In the genomic region with DNA sequence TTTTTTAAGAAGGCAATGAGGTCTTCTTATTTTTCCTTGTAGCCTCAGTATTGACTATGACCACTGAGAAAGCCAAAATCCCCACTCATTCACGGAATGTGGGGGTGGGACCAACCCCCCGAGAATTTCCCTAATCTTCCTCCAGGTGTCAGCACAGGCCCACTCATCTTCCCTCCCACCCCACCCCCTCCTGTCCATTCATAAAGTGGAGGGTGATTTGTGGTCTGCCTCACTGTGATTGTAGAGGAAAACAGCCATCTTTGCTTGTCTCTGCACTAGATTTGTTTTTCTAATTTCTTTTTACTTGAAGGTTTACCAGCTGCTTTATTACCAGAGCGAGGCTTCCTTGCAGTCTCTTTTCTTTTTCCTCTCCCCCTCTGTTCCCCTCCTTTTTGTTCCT, we compare ENCODE assay signal across 9 cellular contexts.
DNase-seq lines count a peak whose midpoint lies in the region; ATAC-seq, FAIRE-seq and TF ChIP-seq lines count a peak whose summit lies in the region.
"Had no signal": no experiment of that assay in that cellular context is flagged by ENCODE, and none has a peak within 500 bp of the region (broad histone marks: within the 10 kb centered on the region; RNA-seq: fewer than 3 reads in every experiment).

No MANE protein-coding gene starts in this region.

- H2AFZ ChIP-seq in OCI-LY1 (ENCODE audit: low read length): no peak overlapping the region
- H2AFZ ChIP-seq in keratinocyte (ENCODE audit: control insufficient read depth, low read length): no peak overlapping the region

- no peaks in the 10 kb centered on the region for H3K27me3 ChIP-seq in OCI-LY1 (ENCODE audit: insufficient read depth, low read length)
- H3K27me3 ChIP-seq in keratinocyte (ENCODE audit: control insufficient read depth, extremely low read depth, insufficient read depth, low read length): peaks cover 7% of the 10 kb centered on the region

- no peak overlapping the region for H3K4me3 ChIP-seq in OCI-LY1 (ENCODE audit: low read depth, low read length, poor library complexity, severe bottlenecking)
- H3K4me3 ChIP-seq in keratinocyte (ENCODE audit: control insufficient read depth in 2 of 3, extremely low read depth in 1 of 3, insufficient read depth in 2 of 3, low read depth in 1 of 3, low read length in 3 of 3): no peak overlapping the region

- peak overlapping the region; percentile 60 for H3K27ac Mint-ChIP-seq in activated naive CD8-positive, alpha-beta T cell treated with anti-CD3 and anti-CD28 coated beads, Interleukin-2, amount 10 ng/mL, durations not matched to agents 7 days and 5 days
- H3K27ac Mint-ChIP-seq in stimulated activated effector memory CD8-positive, alpha-beta T cell treated with anti-CD3 and anti-CD28 coated beads, Interleukin-12 subunit alpha, Interleukin-12 subunit beta, amount 100 ng/mL, for 72 hours: peak overlapping the region; percentile 95
- H3K27ac Mint-ChIP-seq: activated B cell treated with CpG ODN at 0.5 μM for 24 hours had no signal

- no peaks in the 10 kb centered on the region for H3K79me2 ChIP-seq in OCI-LY1 (ENCODE audit: insufficient read depth, low read length)
- no peaks in the 10 kb centered on the region for H3K79me2 ChIP-seq in keratinocyte (ENCODE audit: control insufficient read depth, insufficient read depth, low read length)

- DNase-seq in EL: peak; percentile 10
- no peak for DNase-seq in activated naive CD8-positive, alpha-beta T cell treated with anti-CD3 and anti-CD28 coated beads, Interleukin-2, amount 10 ng/mL, durations not matched to agents 7 days and 5 days
- no peak for DNase-seq in keratinocyte (ENCODE audit: low read depth, low spot score)
- DNase-seq in stimulated activated effector memory CD8-positive, alpha-beta T cell treated with anti-CD3 and anti-CD28 coated beads, Interleukin-12 subunit alpha, Interleukin-12 subunit beta, amount 100 ng/mL, for 72 hours (ENCODE audit: low spot score in 2 of 2): peak in 1 of 2 donors; percentile 75
- no peak for DNase-seq in posterior cingulate gyrus
- DNase-seq: activated B cell treated with CpG ODN at 0.5 μM for 24 hours had no signal

- TF ChIP-seq CTCF in OCI-LY1 (IDR thresholded peaks at IDR 0.05; ENCODE audit: low read length): peak; percentile 11
- peak in 2 of 3 experiments; percentile 29 to 36 for TF ChIP-seq CTCF in keratinocyte (optimal IDR thresholded peaks at IDR 0.05 in 1 of 3, IDR thresholded peaks at IDR 0.05 in 1 of 3, conservative IDR thresholded peaks at IDR 0.05 in 1 of 3; ENCODE audit: extremely low read depth in 1 of 3, insufficient read depth in 2 of 3, low read length in 3 of 3)

- H3K4me1 Mint-ChIP-seq in activated naive CD8-positive, alpha-beta T cell treated with anti-CD3 and anti-CD28 coated beads, Interleukin-2, amount 10 ng/mL, durations not matched to agents 7 days and 5 days: peaks cover 49% of the 10 kb centered on the region
- peaks cover 76% of the 10 kb centered on the region for H3K4me1 Mint-ChIP-seq in stimulated activated effector memory CD8-positive, alpha-beta T cell treated with anti-CD3 and anti-CD28 coated beads, Interleukin-12 subunit alpha, Interleukin-12 subunit beta, amount 100 ng/mL, for 72 hours

- no peaks in the 10 kb centered on the region for H3K9me2 ChIP-seq in OCI-LY1 (ENCODE audit: low read depth, low read length)

- no peaks in the 10 kb centered on the region for H3F3A ChIP-seq in OCI-LY1 (ENCODE audit: insufficient read depth, low read length)

- H3K4me2 ChIP-seq in OCI-LY1 (ENCODE audit: low read length): no peak overlapping the region
- no peak overlapping the region for H3K4me2 ChIP-seq in keratinocyte (ENCODE audit: control insufficient read depth, extremely low read depth, insufficient read depth, low read depth, low read length)

- H4K20me1 ChIP-seq in OCI-LY1 (ENCODE audit: insufficient read depth, low read length) (no peaks in the 10 kb centered on the region), keratinocyte (ENCODE audit: control insufficient read depth, extremely low read depth, insufficient read depth, low read length) (no peaks in the 10 kb centered on the region)

- H3K9ac ChIP-seq in OCI-LY1 (ENCODE audit: low read length) (no peak overlapping the region), keratinocyte (ENCODE audit: control insufficient read depth, extremely low read depth, insufficient read depth, low read length) (no peak overlapping the region)

- no peak for FAIRE-seq in keratinocyte (lab: Jason Lieb, UNC)

- POLR2A ChIA-PET in activated naive CD8-positive, alpha-beta T cell treated with anti-CD3 and anti-CD28 coated beads, Interleukin-2, amount 10 ng/mL, durations not matched to agents 7 days and 5 days (lab: Charles Lee): no interaction called here

- H3K9me1 ChIP-seq in keratinocyte (ENCODE audit: control insufficient read depth, extremely low read depth, insufficient read depth, low read length): no peaks in the 10 kb centered on the region

- H3K36me3 Mint-ChIP-seq in activated naive CD8-positive, alpha-beta T cell treated with anti-CD3 and anti-CD28 coated beads, Interleukin-2, amount 10 ng/mL, durations not matched to agents 7 days and 5 days: peaks cover 4% of the 10 kb centered on the region
- peaks cover 18% of the 10 kb centered on the region for H3K36me3 Mint-ChIP-seq in stimulated activated effector memory CD8-positive, alpha-beta T cell treated with anti-CD3 and anti-CD28 coated beads, Interleukin-12 subunit alpha, Interleukin-12 subunit beta, amount 100 ng/mL, for 72 hours

- H3K4me3 Mint-ChIP-seq in activated naive CD8-positive, alpha-beta T cell treated with anti-CD3 and anti-CD28 coated beads, Interleukin-2, amount 10 ng/mL, durations not matched to agents 7 days and 5 days: peak overlapping the region; percentile 78
- H3K4me3 Mint-ChIP-seq in stimulated activated effector memory CD8-positive, alpha-beta T cell treated with anti-CD3 and anti-CD28 coated beads, Interleukin-12 subunit alpha, Interleukin-12 subunit beta, amount 100 ng/mL, for 72 hours: peak overlapping the region; percentile 76
- H3K4me3 Mint-ChIP-seq: activated B cell treated with CpG ODN at 0.5 μM for 24 hours had no signal

- ATAC-seq in HG02678 (IDR thresholded peaks at IDR 0.05; ENCODE audit: unreplicated experiment) (peak; percentile 43), GM18519 (IDR thresholded peaks at IDR 0.05; ENCODE audit: low FRiP score, unreplicated experiment) (no peak)
- peak; percentile 47 for ATAC-seq in activated naive CD8-positive, alpha-beta T cell treated with anti-CD3 and anti-CD28 coated beads, Interleukin-2, amount 10 ng/mL, durations not matched to agents 7 days and 5 days (ENCODE audit: low read depth)
- ATAC-seq in stimulated activated effector memory CD8-positive, alpha-beta T cell treated with anti-CD3 and anti-CD28 coated beads, Interleukin-12 subunit alpha, Interleukin-12 subunit beta, amount 100 ng/mL, for 72 hours: peak; percentile 66

- intact Hi-C loops in posterior cingulate gyrus (cut with DNase I): no loop called here

- H3K9me3 ChIP-seq in OCI-LY1 (ENCODE audit: low read length): no peaks in the 10 kb centered on the region
- no peaks in the 10 kb centered on the region for H3K9me3 ChIP-seq in keratinocyte (ENCODE audit: control insufficient read depth, low read depth, low read length)

- no peaks in the 10 kb centered on the region for H3K9me3 Mint-ChIP-seq in activated naive CD8-positive, alpha-beta T cell treated with anti-CD3 and anti-CD28 coated beads, Interleukin-2, amount 10 ng/mL, durations not matched to agents 7 days and 5 days
- no peaks in the 10 kb centered on the region for H3K9me3 Mint-ChIP-seq in stimulated activated effector memory CD8-positive, alpha-beta T cell treated with anti-CD3 and anti-CD28 coated beads, Interleukin-12 subunit alpha, Interleukin-12 subunit beta, amount 100 ng/mL, for 72 hours
- H3K9me3 Mint-ChIP-seq: activated B cell treated with CpG ODN at 0.5 μM for 24 hours had no signal

- H3K4me1 ChIP-seq in OCI-LY1 (ENCODE audit: insufficient read depth, low read length, severe bottlenecking) (no peaks in the 10 kb centered on the region), keratinocyte (ENCODE audit: control insufficient read depth, extremely low read depth, insufficient read depth, low read length) (no peaks in the 10 kb centered on the region)

- H3K27me3 Mint-ChIP-seq in activated naive CD8-positive, alpha-beta T cell treated with anti-CD3 and anti-CD28 coated beads, Interleukin-2, amount 10 ng/mL, durations not matched to agents 7 days and 5 days: peaks cover 5% of the 10 kb centered on the region

- H3K27ac ChIP-seq in OCI-LY1 (ENCODE audit: low read depth, low read length, poor library complexity, severe bottlenecking): no peak overlapping the region
- no peak overlapping the region for H3K27ac ChIP-seq in keratinocyte (ENCODE audit: control insufficient read depth, insufficient read depth, low read length)

- H3K36me3 ChIP-seq in OCI-LY1 (ENCODE audit: insufficient read depth, low read length): no peaks in the 10 kb centered on the region
- H3K36me3 ChIP-seq in keratinocyte (ENCODE audit: control insufficient read depth in 2 of 2, extremely low read depth in 1 of 2, insufficient read depth in 2 of 2, low read length in 2 of 2): no peaks in the 10 kb centered on the region

- dilution Hi-C loops in keratinocyte (cut with MboI; ENCODE audit: extremely low pct_ligation_motif_present, low sequenced_read_pairs): no loop called here
